Comparison of ENCODE assay signal across 11 cellular contexts in the genomic region with DNA sequence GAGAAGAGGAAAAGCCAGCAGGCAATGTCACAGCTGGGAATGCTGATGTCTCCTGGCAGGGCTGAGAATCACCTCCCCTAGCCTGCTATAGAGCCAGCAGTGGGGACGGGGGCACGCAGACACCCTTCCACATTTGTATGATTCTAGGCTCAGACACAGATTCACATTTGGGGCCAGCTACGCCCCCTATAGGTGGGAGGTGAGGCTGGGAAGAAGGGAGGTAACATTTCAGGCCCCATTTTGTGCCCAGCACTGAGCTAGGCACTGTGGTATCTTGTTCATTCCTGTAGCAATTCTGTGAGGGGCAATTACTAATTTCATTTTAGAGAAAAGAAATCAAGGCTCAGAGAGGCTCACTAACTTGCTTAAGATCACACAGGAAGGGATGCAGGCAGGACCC. TPM values are rescaled to one million over a fixed set of nuclear protein-coding genes. Genes with fewer than 3 reads are reported as not detected.
A peak's percentile ranks its signal among the peaks of the same experiment; 100 is the strongest.
DNase-seq lines count a peak whose midpoint lies in the region; ATAC-seq and TF ChIP-seq lines count a peak whose summit lies in the region.
"Had no signal": no experiment of that assay in that cellular context is flagged by ENCODE, and none has a peak within 500 bp of the region (broad histone marks: within the 10 kb centered on the region; RNA-seq: fewer than 3 reads in every experiment).

No MANE protein-coding gene starts in this region.

- DNase-seq in BE2C (no peak), glutamatergic neuron (no peak), MG63 (no peak), inferior parietal cortex (ENCODE audit: extremely low spot score) (no peak)
- no peak for DNase-seq in naive thymus-derived CD8-positive, alpha-beta T cell
- DNase-seq: activated CD4-positive, CD25-positive, alpha-beta regulatory T cell; DMS79 treated with DMSO at 0.1 percent for 48 hours; NCI-H1694 treated with DMSO at 0.1 percent for 48 hours had no signal

- H3K4me3 ChIP-seq in BE2C (ENCODE audit: low read depth, low read length) (no peak overlapping the region), MG63 (no peak overlapping the region)

- TF ChIP-seq CTCF in BE2C (IDR thresholded peaks at IDR 0.05; ENCODE audit: low read depth, low read length) (peak; percentile 35; the same call in 1 of the 2 replicates), GM12872 (IDR thresholded peaks at IDR 0.05; ENCODE audit: insufficient read depth, low read depth, low read length) (peak; percentile 47; the same call in 2 of the 3 replicates), VCaP (conservative IDR thresholded peaks at IDR 0.05) (0 out of 2 replicates have a peak, but pooled peaks have one; percentile 16), glutamatergic neuron (IDR thresholded peaks at IDR 0.05; ENCODE audit: partially characterized antibody, unreplicated experiment) (peak; percentile 52)

- peaks cover 21% of the 10 kb centered on the region for H3K9me3 Mint-ChIP-seq in glutamatergic neuron (ENCODE audit: unreplicated experiment)
- H3K9me3 Mint-ChIP-seq in naive thymus-derived CD8-positive, alpha-beta T cell: peaks cover 0 to 30% (median 23%) of the 10 kb centered on the region in 9 donors

- ATAC-seq in naive thymus-derived CD8-positive, alpha-beta T cell: no peak

- H3K36me3 ChIP-seq in BE2C: no peaks in the 10 kb centered on the region
- no peaks in the 10 kb centered on the region for H3K36me3 ChIP-seq in MG63

- H3K27me3 Mint-ChIP-seq in glutamatergic neuron (ENCODE audit: unreplicated experiment): peaks cover 1% of the 10 kb centered on the region
- no peaks in the 10 kb centered on the region for H3K27me3 Mint-ChIP-seq in naive thymus-derived CD8-positive, alpha-beta T cell

- H3K27ac Mint-ChIP-seq in glutamatergic neuron (ENCODE audit: unreplicated experiment): no peak overlapping the region
- no peak overlapping the region for H3K27ac Mint-ChIP-seq in naive thymus-derived CD8-positive, alpha-beta T cell

- H3K27me3 ChIP-seq in BE2C (no peaks in the 10 kb centered on the region), MG63 (no peaks in the 10 kb centered on the region)

- H3K9me3 ChIP-seq in BE2C (peaks cover 5% of the 10 kb centered on the region; the same call in 1 of the 2 replicates), MG63 (peaks cover 25% of the 10 kb centered on the region)

- POLR2A ChIA-PET in naive thymus-derived CD8-positive, alpha-beta T cell (lab: Charles Lee): no interaction called here

- no peak overlapping the region for H3K4me3 Mint-ChIP-seq in glutamatergic neuron (ENCODE audit: unreplicated experiment)
- no peak overlapping the region for H3K4me3 Mint-ChIP-seq in naive thymus-derived CD8-positive, alpha-beta T cell

- H3K4me1 ChIP-seq in BE2C: peaks cover 14% of the 10 kb centered on the region

- peaks cover 21% of the 10 kb centered on the region for H3K36me3 Mint-ChIP-seq in glutamatergic neuron (ENCODE audit: unreplicated experiment)
- H3K36me3 Mint-ChIP-seq in naive thymus-derived CD8-positive, alpha-beta T cell: peaks cover 0 to 21% (median 6%) of the 10 kb centered on the region in 3 donors

- H3K27ac ChIP-seq in VCaP: no peak overlapping the region
- H3K27ac ChIP-seq: epithelial cell of prostate had no signal

- peaks cover 14% of the 10 kb centered on the region for H3K4me1 Mint-ChIP-seq in glutamatergic neuron (ENCODE audit: low read depth, unreplicated experiment)
- H3K4me1 Mint-ChIP-seq in naive thymus-derived CD8-positive, alpha-beta T cell: peaks cover 0 to 4% (median 0%) of the 10 kb centered on the region in 4 donors

RNA-seq across cellular contexts. Expression of gene ACAD9, which starts 15.9 kb away (rescaled TPM):
- polyA plus RNA-seq in BE2C (2012; ENCODE audit: insufficient read depth, insufficient read length, low read depth): 50.4 TPM
- total RNA-seq in glutamatergic neuron (ENCODE audit: unreplicated experiment): 44.1 TPM
- 29.3 and 35.4 TPM in 2 replicates for total RNA-seq in MG63 (2014; rRNA removed; shearing (Covaris generic); ENCODE audit: low replicate concordance)
- total RNA-seq in naive thymus-derived CD8-positive, alpha-beta T cell: 10 to 100 TPM; 57.0 to 61.3 TPM
- polyA plus RNA-seq in naive thymus-derived CD8-positive, alpha-beta T cell: 10 to 100 TPM; 14.0 to 20.4 (median 16.5) TPM
